In the genomic region with DNA sequence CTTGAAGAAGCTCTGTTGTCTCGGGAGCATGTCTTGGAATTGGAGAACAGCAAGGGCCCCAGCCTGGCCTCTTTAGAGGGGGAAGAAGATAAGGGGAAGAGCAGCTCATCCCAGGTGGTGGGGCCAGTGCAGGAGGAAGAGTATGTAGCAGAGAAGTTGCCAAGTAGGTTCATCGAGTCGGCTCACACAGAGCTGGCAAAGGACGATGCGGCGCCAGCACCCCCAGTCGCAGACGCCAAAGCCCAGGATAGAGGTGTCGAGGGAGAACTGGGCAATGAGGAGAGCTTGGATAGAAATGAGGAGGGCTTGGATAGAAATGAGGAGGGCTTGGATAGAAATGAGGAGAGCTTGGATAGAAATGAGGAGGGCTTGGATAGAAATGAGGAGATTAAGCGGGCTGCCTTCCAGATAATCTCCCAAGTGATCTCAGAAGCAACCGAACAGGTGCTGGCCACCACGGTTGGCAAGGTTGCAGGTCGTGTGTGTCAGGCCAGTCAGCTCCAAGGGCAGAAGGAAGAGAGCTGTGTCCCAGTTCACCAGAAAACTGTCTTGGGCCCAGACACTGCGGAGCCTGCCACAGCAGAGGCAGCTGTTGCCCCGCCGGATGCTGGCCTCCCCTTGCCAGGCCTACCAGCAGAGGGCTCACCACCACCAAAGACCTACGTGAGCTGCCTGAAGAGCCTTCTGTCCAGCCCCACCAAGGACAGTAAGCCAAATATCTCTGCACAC, we compare ENCODE assay signal across 1 cellular context.
A peak's percentile ranks its signal among the peaks of the same experiment; 100 is the strongest.
TF ChIP-seq lines count a peak whose summit lies in the region.

No MANE protein-coding gene starts in this region.

TF ChIP-seq in HEK293, 187 proteins besides CTCF, POLR2A, EP300 and RAD21 (continued from another document):
- TF ChIP-seq, protein P1, sequence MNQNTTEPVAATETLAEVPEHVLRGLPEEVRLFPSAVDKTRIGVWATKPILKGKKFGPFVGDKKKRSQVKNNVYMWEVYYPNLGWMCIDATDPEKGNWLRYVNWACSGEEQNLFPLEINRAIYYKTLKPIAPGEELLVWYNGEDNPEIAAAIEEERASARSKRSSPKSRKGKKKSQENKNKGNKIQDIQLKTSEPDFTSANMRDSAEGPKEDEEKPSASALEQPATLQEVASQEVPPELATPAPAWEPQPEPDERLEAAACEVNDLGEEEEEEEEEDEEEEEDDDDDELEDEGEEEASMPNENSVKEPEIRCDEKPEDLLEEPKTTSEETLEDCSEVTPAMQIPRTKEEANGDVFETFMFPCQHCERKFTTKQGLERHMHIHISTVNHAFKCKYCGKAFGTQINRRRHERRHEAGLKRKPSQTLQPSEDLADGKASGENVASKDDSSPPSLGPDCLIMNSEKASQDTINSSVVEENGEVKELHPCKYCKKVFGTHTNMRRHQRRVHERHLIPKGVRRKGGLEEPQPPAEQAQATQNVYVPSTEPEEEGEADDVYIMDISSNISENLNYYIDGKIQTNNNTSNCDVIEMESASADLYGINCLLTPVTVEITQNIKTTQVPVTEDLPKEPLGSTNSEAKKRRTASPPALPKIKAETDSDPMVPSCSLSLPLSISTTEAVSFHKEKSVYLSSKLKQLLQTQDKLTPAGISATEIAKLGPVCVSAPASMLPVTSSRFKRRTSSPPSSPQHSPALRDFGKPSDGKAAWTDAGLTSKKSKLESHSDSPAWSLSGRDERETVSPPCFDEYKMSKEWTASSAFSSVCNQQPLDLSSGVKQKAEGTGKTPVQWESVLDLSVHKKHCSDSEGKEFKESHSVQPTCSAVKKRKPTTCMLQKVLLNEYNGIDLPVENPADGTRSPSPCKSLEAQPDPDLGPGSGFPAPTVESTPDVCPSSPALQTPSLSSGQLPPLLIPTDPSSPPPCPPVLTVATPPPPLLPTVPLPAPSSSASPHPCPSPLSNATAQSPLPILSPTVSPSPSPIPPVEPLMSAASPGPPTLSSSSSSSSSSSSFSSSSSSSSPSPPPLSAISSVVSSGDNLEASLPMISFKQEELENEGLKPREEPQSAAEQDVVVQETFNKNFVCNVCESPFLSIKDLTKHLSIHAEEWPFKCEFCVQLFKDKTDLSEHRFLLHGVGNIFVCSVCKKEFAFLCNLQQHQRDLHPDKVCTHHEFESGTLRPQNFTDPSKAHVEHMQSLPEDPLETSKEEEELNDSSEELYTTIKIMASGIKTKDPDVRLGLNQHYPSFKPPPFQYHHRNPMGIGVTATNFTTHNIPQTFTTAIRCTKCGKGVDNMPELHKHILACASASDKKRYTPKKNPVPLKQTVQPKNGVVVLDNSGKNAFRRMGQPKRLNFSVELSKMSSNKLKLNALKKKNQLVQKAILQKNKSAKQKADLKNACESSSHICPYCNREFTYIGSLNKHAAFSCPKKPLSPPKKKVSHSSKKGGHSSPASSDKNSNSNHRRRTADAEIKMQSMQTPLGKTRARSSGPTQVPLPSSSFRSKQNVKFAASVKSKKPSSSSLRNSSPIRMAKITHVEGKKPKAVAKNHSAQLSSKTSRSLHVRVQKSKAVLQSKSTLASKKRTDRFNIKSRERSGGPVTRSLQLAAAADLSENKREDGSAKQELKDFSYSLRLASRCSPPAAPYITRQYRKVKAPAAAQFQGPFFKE (tag by site-specific recombination; IDR thresholded peaks at IDR 0.05; ENCODE audit: borderline replicate concordance), result no peak
- TF ChIP-seq MEIS1 (CRISPR knock-in tag; IDR thresholded peaks at IDR 0.05; ENCODE audit: borderline replicate concordance) (no peak), KLF10 (tag by site-specific recombination; IDR thresholded peaks at IDR 0.05) (no peak), ZNF768 (tag by site-specific recombination; IDR thresholded peaks at IDR 0.05) (no peak), ZNF600 (tag by site-specific recombination; IDR thresholded peaks at IDR 0.05) (peak; percentile 64), ZEB2 (tag by site-specific recombination; IDR thresholded peaks at IDR 0.05) (0 out of 2 replicates have a peak, but pooled peaks have one; percentile 11), ZNF501 (tag by site-specific recombination; IDR thresholded peaks at IDR 0.05) (no peak), YY1 (tag by site-specific recombination; IDR thresholded peaks at IDR 0.05) (no peak), ZNF701 (tag by site-specific recombination; IDR thresholded peaks at IDR 0.05) (no peak), BCL11A (tag by site-specific recombination; IDR thresholded peaks at IDR 0.05; ENCODE audit: low read depth) (no peak), GLIS2 (tag by site-specific recombination; IDR thresholded peaks at IDR 0.05) (peak; percentile 37; the same call in 1 of the 2 replicates), SCRT2 (tag by site-specific recombination; IDR thresholded peaks at IDR 0.05) (peak; percentile 63), ZNF654 (tag by site-specific recombination; IDR thresholded peaks at IDR 0.05; ENCODE audit: low read depth) (peak; percentile 18; the same call in 1 of the 2 replicates), TRIM28 (IDR thresholded peaks at IDR 0.05; ENCODE audit: borderline replicate concordance, low read length) (peak; percentile 66; the same call in 1 of the 2 replicates), KLF9 (tag by site-specific recombination; IDR thresholded peaks at IDR 0.05; ENCODE audit: low read depth) (no peak), ZNF423 (tag by site-specific recombination; IDR thresholded peaks at IDR 0.05) (no peak), SP7 (tag by site-specific recombination; IDR thresholded peaks at IDR 0.05) (no peak)
- TF ChIP-seq, protein P2, sequence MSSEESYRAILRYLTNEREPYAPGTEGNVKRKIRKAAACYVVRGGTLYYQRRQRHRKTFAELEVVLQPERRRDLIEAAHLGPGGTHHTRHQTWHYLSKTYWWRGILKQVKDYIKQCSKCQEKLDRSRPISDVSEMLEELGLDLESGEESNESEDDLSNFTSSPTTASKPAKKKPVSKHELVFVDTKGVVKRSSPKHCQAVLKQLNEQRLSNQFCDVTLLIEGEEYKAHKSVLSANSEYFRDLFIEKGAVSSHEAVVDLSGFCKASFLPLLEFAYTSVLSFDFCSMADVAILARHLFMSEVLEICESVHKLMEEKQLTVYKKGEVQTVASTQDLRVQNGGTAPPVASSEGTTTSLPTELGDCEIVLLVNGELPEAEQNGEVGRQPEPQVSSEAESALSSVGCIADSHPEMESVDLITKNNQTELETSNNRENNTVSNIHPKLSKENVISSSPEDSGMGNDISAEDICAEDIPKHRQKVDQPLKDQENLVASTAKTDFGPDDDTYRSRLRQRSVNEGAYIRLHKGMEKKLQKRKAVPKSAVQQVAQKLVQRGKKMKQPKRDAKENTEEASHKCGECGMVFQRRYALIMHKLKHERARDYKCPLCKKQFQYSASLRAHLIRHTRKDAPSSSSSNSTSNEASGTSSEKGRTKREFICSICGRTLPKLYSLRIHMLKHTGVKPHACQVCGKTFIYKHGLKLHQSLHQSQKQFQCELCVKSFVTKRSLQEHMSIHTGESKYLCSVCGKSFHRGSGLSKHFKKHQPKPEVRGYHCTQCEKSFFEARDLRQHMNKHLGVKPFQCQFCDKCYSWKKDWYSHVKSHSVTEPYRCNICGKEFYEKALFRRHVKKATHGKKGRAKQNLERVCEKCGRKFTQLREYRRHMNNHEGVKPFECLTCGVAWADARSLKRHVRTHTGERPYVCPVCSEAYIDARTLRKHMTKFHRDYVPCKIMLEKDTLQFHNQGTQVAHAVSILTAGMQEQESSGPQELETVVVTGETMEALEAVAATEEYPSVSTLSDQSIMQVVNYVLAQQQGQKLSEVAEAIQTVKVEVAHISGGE (tag by site-specific recombination; conservative IDR thresholded peaks at IDR 0.05; ENCODE audit: low read depth), result no peak
- TF ChIP-seq, protein P3, sequence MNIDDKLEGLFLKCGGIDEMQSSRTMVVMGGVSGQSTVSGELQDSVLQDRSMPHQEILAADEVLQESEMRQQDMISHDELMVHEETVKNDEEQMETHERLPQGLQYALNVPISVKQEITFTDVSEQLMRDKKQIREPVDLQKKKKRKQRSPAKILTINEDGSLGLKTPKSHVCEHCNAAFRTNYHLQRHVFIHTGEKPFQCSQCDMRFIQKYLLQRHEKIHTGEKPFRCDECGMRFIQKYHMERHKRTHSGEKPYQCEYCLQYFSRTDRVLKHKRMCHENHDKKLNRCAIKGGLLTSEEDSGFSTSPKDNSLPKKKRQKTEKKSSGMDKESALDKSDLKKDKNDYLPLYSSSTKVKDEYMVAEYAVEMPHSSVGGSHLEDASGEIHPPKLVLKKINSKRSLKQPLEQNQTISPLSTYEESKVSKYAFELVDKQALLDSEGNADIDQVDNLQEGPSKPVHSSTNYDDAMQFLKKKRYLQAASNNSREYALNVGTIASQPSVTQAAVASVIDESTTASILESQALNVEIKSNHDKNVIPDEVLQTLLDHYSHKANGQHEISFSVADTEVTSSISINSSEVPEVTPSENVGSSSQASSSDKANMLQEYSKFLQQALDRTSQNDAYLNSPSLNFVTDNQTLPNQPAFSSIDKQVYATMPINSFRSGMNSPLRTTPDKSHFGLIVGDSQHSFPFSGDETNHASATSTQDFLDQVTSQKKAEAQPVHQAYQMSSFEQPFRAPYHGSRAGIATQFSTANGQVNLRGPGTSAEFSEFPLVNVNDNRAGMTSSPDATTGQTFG (tag by site-specific recombination; IDR thresholded peaks at IDR 0.05; ENCODE audit: borderline replicate concordance), result no peak
- TF ChIP-seq, protein P4, sequence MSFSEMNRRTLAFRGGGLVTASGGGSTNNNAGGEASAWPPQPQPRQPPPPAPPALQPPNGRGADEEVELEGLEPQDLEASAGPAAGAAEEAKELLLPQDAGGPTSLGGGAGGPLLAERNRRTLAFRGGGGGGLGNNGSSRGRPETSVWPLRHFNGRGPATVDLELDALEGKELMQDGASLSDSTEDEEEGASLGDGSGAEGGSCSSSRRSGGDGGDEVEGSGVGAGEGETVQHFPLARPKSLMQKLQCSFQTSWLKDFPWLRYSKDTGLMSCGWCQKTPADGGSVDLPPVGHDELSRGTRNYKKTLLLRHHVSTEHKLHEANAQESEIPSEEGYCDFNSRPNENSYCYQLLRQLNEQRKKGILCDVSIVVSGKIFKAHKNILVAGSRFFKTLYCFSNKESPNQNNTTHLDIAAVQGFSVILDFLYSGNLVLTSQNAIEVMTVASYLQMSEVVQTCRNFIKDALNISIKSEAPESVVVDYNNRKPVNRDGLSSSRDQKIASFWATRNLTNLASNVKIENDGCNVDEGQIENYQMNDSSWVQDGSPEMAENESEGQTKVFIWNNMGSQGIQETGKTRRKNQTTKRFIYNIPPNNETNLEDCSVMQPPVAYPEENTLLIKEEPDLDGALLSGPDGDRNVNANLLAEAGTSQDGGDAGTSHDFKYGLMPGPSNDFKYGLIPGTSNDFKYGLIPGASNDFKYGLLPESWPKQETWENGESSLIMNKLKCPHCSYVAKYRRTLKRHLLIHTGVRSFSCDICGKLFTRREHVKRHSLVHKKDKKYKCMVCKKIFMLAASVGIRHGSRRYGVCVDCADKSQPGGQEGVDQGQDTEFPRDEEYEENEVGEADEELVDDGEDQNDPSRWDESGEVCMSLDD (tag by site-specific recombination; IDR thresholded peaks at IDR 0.05), result no peak
- TF ChIP-seq, protein P5, sequence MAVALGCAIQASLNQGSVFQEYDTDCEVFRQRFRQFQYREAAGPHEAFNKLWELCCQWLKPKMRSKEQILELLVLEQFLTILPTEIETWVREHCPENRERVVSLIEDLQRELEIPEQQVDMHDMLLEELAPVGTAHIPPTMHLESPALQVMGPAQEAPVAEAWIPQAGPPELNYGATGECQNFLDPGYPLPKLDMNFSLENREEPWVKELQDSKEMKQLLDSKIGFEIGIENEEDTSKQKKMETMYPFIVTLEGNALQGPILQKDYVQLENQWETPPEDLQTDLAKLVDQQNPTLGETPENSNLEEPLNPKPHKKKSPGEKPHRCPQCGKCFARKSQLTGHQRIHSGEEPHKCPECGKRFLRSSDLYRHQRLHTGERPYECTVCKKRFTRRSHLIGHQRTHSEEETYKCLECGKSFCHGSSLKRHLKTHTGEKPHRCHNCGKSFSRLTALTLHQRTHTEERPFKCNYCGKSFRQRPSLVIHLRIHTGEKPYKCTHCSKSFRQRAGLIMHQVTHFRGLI (tag by site-specific recombination; IDR thresholded peaks at IDR 0.05), result 0 out of 2 replicates have a peak, but pooled peaks have one; percentile 20
